ENCODE assay signal across 9 cellular contexts in the genomic region with DNA sequence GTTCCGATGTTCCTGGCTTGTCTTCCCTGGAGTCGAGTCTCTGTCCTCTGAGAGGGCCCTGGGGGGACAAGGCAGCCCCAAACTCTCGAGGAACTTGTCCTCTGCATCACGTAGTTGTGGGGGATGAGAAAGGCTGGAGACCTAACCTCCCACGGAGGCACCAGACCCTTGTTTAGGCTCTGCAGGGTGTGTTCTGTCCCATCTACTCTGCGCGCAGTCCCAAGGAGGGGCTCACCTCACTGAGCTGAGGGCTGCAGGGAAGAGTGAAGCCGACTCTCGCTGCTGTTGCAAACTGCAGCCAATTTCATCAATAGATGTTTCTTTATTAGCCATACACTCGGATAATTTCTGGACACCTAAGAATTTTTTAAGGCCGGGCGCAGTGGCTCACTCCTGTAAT.
"Had no signal": no experiment of that assay in that cellular context is flagged by ENCODE, and none has a peak within 500 bp of the region (broad histone marks: within the 10 kb centered on the region; RNA-seq: fewer than 3 reads in every experiment).

No MANE protein-coding gene starts in this region.

- H3K9me3 ChIP-seq: HAP-1 had no signal

- H3K4me2 ChIP-seq: KMS-11 had no signal

- H3K4me3 Mint-ChIP-seq: HFFc6 had no signal

- H3K4me3 ChIP-seq: HAP-1 had no signal

- H3K36me3 ChIP-seq: HAP-1 had no signal

- H3K27ac ChIP-seq: HL-60, KMS-11 had no signal

- H3K4me1 ChIP-seq: HAP-1 had no signal

- H3K36me3 Mint-ChIP-seq: IgD-negative memory B cell had no signal

- H3K27ac Mint-ChIP-seq: HFFc6, IgD-negative memory B cell had no signal

- H3K9ac ChIP-seq: KMS-11 had no signal

- FAIRE-seq: HepG2 had no signal

- DNase-seq: GOT3, H7, HFFc6, KBM-7 had no signal
